ENCODE assay signal across 40 cellular contexts in the genomic region with DNA sequence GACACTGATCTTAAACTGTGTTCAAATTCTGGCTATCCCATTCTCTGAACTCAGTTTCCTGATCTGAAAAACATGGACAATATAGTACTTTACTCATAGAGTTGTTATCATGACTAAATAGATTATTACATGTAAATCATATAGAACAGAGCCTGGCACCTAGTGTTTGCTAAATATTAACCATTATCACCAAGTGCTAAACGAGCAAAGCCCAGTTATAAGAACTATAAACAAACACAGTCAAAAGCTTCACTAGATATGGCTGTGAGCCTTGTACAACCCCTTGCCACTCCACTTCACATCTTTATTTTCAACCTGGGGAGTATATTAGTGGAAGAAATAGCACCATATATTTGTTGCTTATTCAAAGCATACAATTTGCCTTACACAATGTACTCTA.
"Had no signal": no experiment of that assay in that cellular context is flagged by ENCODE, and none has a peak within 500 bp of the region (broad histone marks: within the 10 kb centered on the region; RNA-seq: fewer than 3 reads in every experiment).

No MANE protein-coding gene starts in this region.

- H3K4me1 ChIP-seq: adrenal gland, ascending aorta, body of pancreas, breast epithelium had no signal

- FAIRE-seq: astrocyte, bronchial epithelial cell had no signal

- H3K9me3 ChIP-seq: adrenal gland, ascending aorta, body of pancreas, breast epithelium had no signal

- H3K27ac Mint-ChIP-seq: activated naive CD4-positive, alpha-beta T cell treated with anti-CD3 and anti-CD28 coated beads for 36 hours; activated naive CD4-positive, alpha-beta T cell treated with anti-CD3 and anti-CD28 coated beads, Interleukin-2, amount 10 ng/mL, durations not matched to agents 7 days and 5 days; activated naive CD4-positive, alpha-beta T cell treated with anti-CD3 and anti-CD28 coated beads, Interleukin-2, amount 50 U/mL, for 24 hours; activated naive CD4-positive, alpha-beta T cell treated with anti-CD3 and anti-CD28 coated beads, Interleukin-2, amount 50 U/mL, for 72 hours; activated naive CD8-positive, alpha-beta T cell; activated naive CD8-positive, alpha-beta T cell treated with anti-CD3 and anti-CD28 coated beads for 36 hours; activated naive CD8-positive, alpha-beta T cell treated with anti-CD3 and anti-CD28 coated beads, Interleukin-2, amount 10 ng/mL, durations not matched to agents 7 days and 5 days; activated naive CD8-positive, alpha-beta T cell treated with anti-CD3 and anti-CD28 coated beads, Interleukin-2, amount 50 U/mL, for 24 hours; activated T-cell treated with anti-CD3 and anti-CD28 coated beads, Interleukin-2, amount 50 U/mL, for 24 hours; activated T-cell treated with anti-CD3 and anti-CD28 coated beads, Interleukin-2, amount 50 U/mL, for 72 hours; activated T-helper 1 cell treated with anti-CD3 and anti-CD28 coated beads, Interleukin-12 subunit alpha, Interleukin-12 subunit beta, Interleukin-2, Interleukin-4 antibody, amounts not matched to agents 30 ng/mL and 10 ng/mL and 1 ng/mL, durations not matched to agents 14 hours and 24 hours and 36 hours; activated T-helper 17 cell treated with anti-CD3 and anti-CD28 coated beads, Interleukin-2, amount 50 U/mL, for 72 hours; activated T-helper 2 cell treated with anti-CD3 and anti-CD28 coated beads, Interferon-gamma antibody, Interleukin-2, Interleukin-4, amounts not matched to agents 10 μg/mL and 5 μg/mL and 100 μg/mL, durations not matched to agents 14 hours and 24 hours and 36 hours; brain had no signal

- DNase-seq: activated effector memory CD4-positive, alpha-beta T cell treated with anti-CD3 and anti-CD28 coated beads, Interleukin-2, amount 50 U/mL, for 16 hours; activated effector memory CD4-positive, alpha-beta T cell treated with Interleukin-2 at 50 U/mL for 16 hours; activated gamma-delta T cell; activated gamma-delta T cell treated with Interleukin-2 at 50 U/mL for 16 hours; activated naive CD4-positive, alpha-beta T cell; activated naive CD4-positive, alpha-beta T cell treated with anti-CD3 and anti-CD28 coated beads for 36 hours; activated naive CD4-positive, alpha-beta T cell treated with anti-CD3 and anti-CD28 coated beads, Interleukin-2, amount 10 ng/mL, durations not matched to agents 7 days and 5 days; activated naive CD4-positive, alpha-beta T cell treated with anti-CD3 and anti-CD28 coated beads, Interleukin-2, amount 50 U/mL, for 16 hours; activated naive CD4-positive, alpha-beta T cell treated with Interleukin-2 at 50 U/mL for 16 hours; activated naive CD8-positive, alpha-beta T cell treated with anti-CD3 and anti-CD28 coated beads for 36 hours; activated naive CD8-positive, alpha-beta T cell treated with anti-CD3 and anti-CD28 coated beads, Interleukin-2, amount 10 ng/mL, durations not matched to agents 7 days and 5 days; activated naive CD8-positive, alpha-beta T cell treated with anti-CD3 and anti-CD28 coated beads, Interleukin-2, amount 50 U/mL, for 24 hours; activated T-cell treated with anti-CD3 and anti-CD28 coated beads, Interleukin-2, amount 50 U/mL, for 1 hour; activated T-cell treated with anti-CD3 and anti-CD28 coated beads, Interleukin-2, amount 50 U/mL, for 24 hours; activated T-cell treated with anti-CD3 and anti-CD28 coated beads, Interleukin-2, amount 50 U/mL, for 4 hours; activated T-cell treated with anti-CD3 and anti-CD28 coated beads, Interleukin-2, amount 50 U/mL, for 48 hours; activated T-cell treated with anti-CD3 and anti-CD28 coated beads, Interleukin-2, amount 50 U/mL, for 72 hours; adrenal gland; amniotic stem cell; amygdala; anterior cingulate cortex; aorta; body of pancreas; brain microvascular endothelial cell; caudate nucleus; central memory CD4-positive, alpha-beta T cell; cerebellar nuclear complex had no signal

- H3K36me3 ChIP-seq: adrenal gland, ascending aorta, brain microvascular endothelial cell, breast epithelium, cardiac muscle cell had no signal

- H3K27me3 Mint-ChIP-seq: activated naive CD4-positive, alpha-beta T cell treated with anti-CD3 and anti-CD28 coated beads, Interleukin-2, amount 10 ng/mL, durations not matched to agents 7 days and 5 days; activated naive CD4-positive, alpha-beta T cell treated with anti-CD3 and anti-CD28 coated beads, Interleukin-2, amount 50 U/mL, for 24 hours; activated naive CD8-positive, alpha-beta T cell treated with anti-CD3 and anti-CD28 coated beads, Interleukin-2, amount 10 ng/mL, durations not matched to agents 7 days and 5 days; activated naive CD8-positive, alpha-beta T cell treated with anti-CD3 and anti-CD28 coated beads, Interleukin-2, amount 50 U/mL, for 24 hours; activated T-helper 17 cell treated with anti-CD3 and anti-CD28 coated beads, Interleukin-2, amount 50 U/mL, for 72 hours had no signal

- H3K4me3 Mint-ChIP-seq: activated naive CD4-positive, alpha-beta T cell treated with anti-CD3 and anti-CD28 coated beads for 36 hours; activated naive CD4-positive, alpha-beta T cell treated with anti-CD3 and anti-CD28 coated beads, Interleukin-2, amount 10 ng/mL, durations not matched to agents 7 days and 5 days; activated naive CD4-positive, alpha-beta T cell treated with anti-CD3 and anti-CD28 coated beads, Interleukin-2, amount 50 U/mL, for 24 hours; activated naive CD8-positive, alpha-beta T cell; activated naive CD8-positive, alpha-beta T cell treated with anti-CD3 and anti-CD28 coated beads for 36 hours; activated naive CD8-positive, alpha-beta T cell treated with anti-CD3 and anti-CD28 coated beads, Interleukin-2, amount 10 ng/mL, durations not matched to agents 7 days and 5 days; activated naive CD8-positive, alpha-beta T cell treated with anti-CD3 and anti-CD28 coated beads, Interleukin-2, amount 50 U/mL, for 24 hours; activated T-cell treated with anti-CD3 and anti-CD28 coated beads, Interleukin-2, amount 50 U/mL, for 24 hours; activated T-cell treated with anti-CD3 and anti-CD28 coated beads, Interleukin-2, amount 50 U/mL, for 4 hours; activated T-cell treated with anti-CD3 and anti-CD28 coated beads, Interleukin-2, amount 50 U/mL, for 72 hours; activated T-helper 1 cell treated with anti-CD3 and anti-CD28 coated beads, Interleukin-12 subunit alpha, Interleukin-12 subunit beta, Interleukin-2, Interleukin-4 antibody, amounts not matched to agents 30 ng/mL and 10 ng/mL and 1 ng/mL, durations not matched to agents 14 hours and 24 hours and 36 hours; activated T-helper 17 cell treated with anti-CD3 and anti-CD28 coated beads, Interleukin-2, amount 50 U/mL, for 72 hours; brain; central memory CD8-positive, alpha-beta T cell had no signal

- H3K4me1 Mint-ChIP-seq: activated naive CD4-positive, alpha-beta T cell treated with anti-CD3 and anti-CD28 coated beads, Interleukin-2, amount 10 ng/mL, durations not matched to agents 7 days and 5 days; activated naive CD4-positive, alpha-beta T cell treated with anti-CD3 and anti-CD28 coated beads, Interleukin-2, amount 50 U/mL, for 24 hours; activated naive CD8-positive, alpha-beta T cell treated with anti-CD3 and anti-CD28 coated beads for 36 hours; activated naive CD8-positive, alpha-beta T cell treated with anti-CD3 and anti-CD28 coated beads, Interleukin-2, amount 10 ng/mL, durations not matched to agents 7 days and 5 days; activated naive CD8-positive, alpha-beta T cell treated with anti-CD3 and anti-CD28 coated beads, Interleukin-2, amount 50 U/mL, for 24 hours; activated T-helper 17 cell treated with anti-CD3 and anti-CD28 coated beads, Interleukin-2, amount 50 U/mL, for 72 hours; central memory CD8-positive, alpha-beta T cell had no signal

- H3K27ac ChIP-seq: adrenal gland, ascending aorta, body of pancreas, brain microvascular endothelial cell, breast epithelium, cardiac muscle cell had no signal

- H3K36me3 Mint-ChIP-seq: activated naive CD4-positive, alpha-beta T cell treated with anti-CD3 and anti-CD28 coated beads, Interleukin-2, amount 10 ng/mL, durations not matched to agents 7 days and 5 days; activated naive CD4-positive, alpha-beta T cell treated with anti-CD3 and anti-CD28 coated beads, Interleukin-2, amount 50 U/mL, for 24 hours; activated naive CD4-positive, alpha-beta T cell treated with anti-CD3 and anti-CD28 coated beads, Interleukin-2, amount 50 U/mL, for 72 hours; activated naive CD8-positive, alpha-beta T cell; activated naive CD8-positive, alpha-beta T cell treated with anti-CD3 and anti-CD28 coated beads for 36 hours; activated naive CD8-positive, alpha-beta T cell treated with anti-CD3 and anti-CD28 coated beads, Interleukin-2, amount 10 ng/mL, durations not matched to agents 7 days and 5 days; brain had no signal

- ATAC-seq: activated naive CD4-positive, alpha-beta T cell treated with anti-CD3 and anti-CD28 coated beads, Interleukin-2, amount 50 U/mL, for 72 hours; activated naive CD8-positive, alpha-beta T cell treated with anti-CD3 and anti-CD28 coated beads, Interleukin-2, amount 50 U/mL, for 24 hours; activated T-cell treated with anti-CD3 and anti-CD28 coated beads, Interleukin-2, amount 50 U/mL, for 4 hours; activated T-cell treated with anti-CD3 and anti-CD28 coated beads, Interleukin-2, amount 50 U/mL, for 72 hours; activated T-helper 17 cell treated with anti-CD3 and anti-CD28 coated beads, Interleukin-2, amount 50 U/mL, for 72 hours; body of pancreas had no signal

- H3K4me3 ChIP-seq: adrenal gland, ascending aorta, body of pancreas, breast epithelium, cardiac muscle cell had no signal

- H3K27me3 ChIP-seq: adrenal gland, ascending aorta, body of pancreas, brain microvascular endothelial cell, breast epithelium, cardiac muscle cell had no signal

- H3K9me3 Mint-ChIP-seq: activated naive CD4-positive, alpha-beta T cell treated with anti-CD3 and anti-CD28 coated beads for 36 hours; activated naive CD4-positive, alpha-beta T cell treated with anti-CD3 and anti-CD28 coated beads, Interleukin-2, amount 50 U/mL, for 24 hours; activated T-cell treated with anti-CD3 and anti-CD28 coated beads, Interleukin-2, amount 50 U/mL, for 4 hours; activated T-helper 1 cell treated with anti-CD3 and anti-CD28 coated beads, Interleukin-12 subunit alpha, Interleukin-12 subunit beta, Interleukin-2, Interleukin-4 antibody, amounts not matched to agents 30 ng/mL and 10 ng/mL and 1 ng/mL, durations not matched to agents 14 hours and 24 hours and 36 hours; activated T-helper 2 cell treated with anti-CD3 and anti-CD28 coated beads, Interferon-gamma antibody, Interleukin-2, Interleukin-4, amounts not matched to agents 10 μg/mL and 5 μg/mL and 100 μg/mL, durations not matched to agents 14 hours and 24 hours and 36 hours; central memory CD8-positive, alpha-beta T cell had no signal
